In the genomic region with DNA sequence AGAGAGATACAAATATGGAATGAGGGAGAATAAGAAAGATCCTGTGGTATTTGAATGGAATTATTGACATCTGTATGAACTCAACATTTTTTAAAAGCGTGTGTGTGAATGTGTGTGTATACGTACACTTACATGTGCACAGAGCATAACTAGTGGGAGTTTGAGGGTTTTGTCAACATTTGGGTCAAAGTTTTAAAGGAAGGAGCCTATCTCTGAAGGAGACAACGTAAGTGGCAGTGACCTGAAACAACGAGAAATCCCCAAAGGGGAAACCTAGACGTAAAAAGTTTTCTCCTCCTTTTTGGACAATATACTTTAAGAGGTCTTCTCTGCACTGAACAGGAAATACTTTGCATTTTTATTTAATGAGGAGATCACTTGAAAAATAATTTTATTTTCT, we compare ENCODE assay signal across 18 cellular contexts. TPM values are rescaled to one million over a fixed set of nuclear protein-coding genes. Genes with fewer than 3 reads are reported as not detected.
DNase-seq lines count a peak whose midpoint lies in the region; ATAC-seq and TF ChIP-seq lines count a peak whose summit lies in the region.
"Had no signal": no experiment of that assay in that cellular context is flagged by ENCODE, and none has a peak within 500 bp of the region (broad histone marks: within the 10 kb centered on the region; RNA-seq: fewer than 3 reads in every experiment).

No MANE protein-coding gene starts in this region.

- peak overlapping the region; percentile 83 for H3K27ac Mint-ChIP-seq in activated B cell treated with CpG ODN at 0.5 μM for 24 hours
- H3K27ac Mint-ChIP-seq in memory B cell = peak overlapping the region; percentile 67
- no peak overlapping the region for H3K27ac Mint-ChIP-seq in progenitor cell of endocrine pancreas
- H3K27ac Mint-ChIP-seq: CD8-positive, alpha-beta T cell had no signal

- H3K36me3 Mint-ChIP-seq in activated B cell treated with CpG ODN at 0.5 μM for 24 hours (ENCODE audit: low read depth) (no peaks in the 10 kb centered on the region), memory B cell (peaks cover 4% of the 10 kb centered on the region), progenitor cell of endocrine pancreas (ENCODE audit: insufficient read depth) (peaks cover 4% of the 10 kb centered on the region)
- H3K36me3 Mint-ChIP-seq: CD8-positive, alpha-beta T cell had no signal

- TF ChIP-seq CTCF in activated B cell treated with CpG ODN at 0.5 μM for 24 hours (IDR thresholded peaks at IDR 0.05) (no peak), progenitor cell of endocrine pancreas (IDR thresholded peaks at IDR 0.05; ENCODE audit: unreplicated experiment) (no peak)

- H3K9me3 Mint-ChIP-seq in activated B cell treated with CpG ODN at 0.5 μM for 24 hours (peaks cover 4% of the 10 kb centered on the region), memory B cell (no peaks in the 10 kb centered on the region), progenitor cell of endocrine pancreas (ENCODE audit: low read depth) (peaks cover 9% of the 10 kb centered on the region)

- H3K27me3 Mint-ChIP-seq in activated B cell treated with CpG ODN at 0.5 μM for 24 hours (no peaks in the 10 kb centered on the region), memory B cell (no peaks in the 10 kb centered on the region), progenitor cell of endocrine pancreas (no peaks in the 10 kb centered on the region)

- CTCF ChIA-PET in activated B cell treated with CpG ODN at 0.5 μM for 24 hours (lab: Charles Lee) = no interaction called here

- DNase-seq in DMS53 (lab: John Stamatoyannopoulos, UW) (peak; percentile 25), DMS53 treated with DMSO at 0.1 percent for 48 hours (lab: John Stamatoyannopoulos, UW; ENCODE audit: unreplicated experiment) (no peak), activated B cell treated with CpG ODN at 0.5 μM for 24 hours (no peak), memory B cell (ENCODE audit: low spot score in 2 of 2) (no peak), progenitor cell of endocrine pancreas (ENCODE audit: low spot score, unreplicated experiment) (no peak), Kasumi-1 (lab: John Stamatoyannopoulos, UW) (no peak), GM19238 (ENCODE audit: insufficient read length, low spot score) (no peak)
- DNase-seq in activated CD8-positive, alpha-beta memory T cell treated with anti-CD3 and anti-CD28 coated beads, Interleukin-2, amount 50 U/mL, for 48 hours = no peak
- DNase-seq: CD8-positive, alpha-beta T cell; DMS79 treated with DMSO at 0.1 percent for 48 hours; GDM1; NCI-H1436; NCI-H2029 treated with DMSO at 0.1 percent for 48 hours; NCI-H2171 treated with DMSO at 0.1 percent for 48 hours; NCI-H446 treated with DMSO at 0.1 percent for 48 hours; NK-92 treated with Interleukin-12 subunit alpha and Interleukin-12 subunit beta, amount 100 ng/mL, for 24 hours; SK-N-SH; T-helper 1 cell had no signal

- peak overlapping the region; percentile 39 for H3K4me3 Mint-ChIP-seq in activated B cell treated with CpG ODN at 0.5 μM for 24 hours
- peak overlapping the region; percentile 33 for H3K4me3 Mint-ChIP-seq in memory B cell
- no peak overlapping the region for H3K4me3 Mint-ChIP-seq in progenitor cell of endocrine pancreas (ENCODE audit: low read depth)
- H3K4me3 Mint-ChIP-seq: CD8-positive, alpha-beta T cell had no signal

- H3K4me1 Mint-ChIP-seq in activated B cell treated with CpG ODN at 0.5 μM for 24 hours (peaks cover 73% of the 10 kb centered on the region), memory B cell (peaks cover 36% of the 10 kb centered on the region), progenitor cell of endocrine pancreas (ENCODE audit: low read depth) (no peaks in the 10 kb centered on the region)

- intact Hi-C loops in activated B cell treated with CpG ODN at 0.5 μM for 24 hours (cut with micrococcal nuclease) = no loop called here

- ATAC-seq in activated B cell treated with CpG ODN at 0.5 μM for 24 hours (ENCODE audit: low read depth) (peak; percentile 10), memory B cell (ENCODE audit: low read depth) (peak; percentile 45)
- ATAC-seq: CD8-positive, alpha-beta T cell had no signal

- POLR2A ChIA-PET in activated B cell treated with CpG ODN at 0.5 μM for 24 hours (lab: Charles Lee) = interaction anchor here (0.6 to 3.5 kb wide), 3 partner anchors 42 to 383 kb away, joined by 3 to 29 read pairs (median 3); partner anchors contain the start of gene DMXL1

RNA-seq across cellular contexts. Expression of gene DTWD2, which starts 40.2 kb away (rescaled TPM):
- total RNA-seq in activated B cell treated with CpG ODN at 0.5 μM for 24 hours (3.5 and 4.0 TPM in 2 replicates), progenitor cell of endocrine pancreas (7.7 and 8.7 TPM in 2 replicates)

RNA-seq across cellular contexts. Expression of gene DMXL1, which starts 42.3 kb away (rescaled TPM):
- total RNA-seq in activated B cell treated with CpG ODN at 0.5 μM for 24 hours (66.8 and 76.9 TPM in 2 replicates), progenitor cell of endocrine pancreas (47.0 and 48.3 TPM in 2 replicates)
